ENCODE assay signal across 15 cellular contexts in the genomic region with DNA sequence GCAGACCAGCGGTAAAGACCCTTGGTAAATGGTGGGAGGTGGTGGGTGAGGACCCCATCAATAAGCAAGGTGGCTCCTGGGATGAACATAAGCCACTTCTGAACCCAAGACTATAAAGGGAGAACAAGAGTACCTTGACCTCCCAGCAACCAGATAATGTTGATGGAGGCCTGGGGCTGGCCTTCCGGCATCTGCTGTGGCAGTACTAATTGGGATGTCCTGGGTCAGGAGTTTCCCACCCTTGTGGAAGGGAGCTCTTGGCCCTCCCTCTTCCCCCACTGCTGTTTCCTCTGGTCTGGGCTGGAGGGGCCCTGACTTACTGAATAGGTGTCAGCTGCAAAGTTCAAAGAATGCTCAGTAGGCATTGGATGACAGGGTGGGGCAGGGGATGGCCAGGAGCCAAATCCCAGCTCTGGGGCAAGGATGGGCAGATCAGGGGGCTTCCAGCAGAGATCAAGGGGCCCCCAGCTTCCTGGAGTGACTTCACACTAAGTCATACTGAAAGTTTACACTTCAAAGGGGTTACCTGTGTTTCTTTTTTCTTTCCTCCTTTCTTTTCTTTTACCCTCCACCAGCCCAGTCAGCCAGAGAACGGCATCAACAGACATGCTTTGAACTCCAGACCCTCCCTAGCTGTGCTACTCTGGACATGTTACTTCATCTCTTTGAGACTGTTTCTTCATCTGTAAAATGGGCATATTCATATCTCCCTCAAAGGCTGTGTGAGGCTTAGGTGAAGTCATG. TPM values are rescaled to one million over a fixed set of nuclear protein-coding genes. Genes with fewer than 3 reads are reported as not detected.
A peak's percentile ranks its signal among the peaks of the same experiment; 100 is the strongest.
DNase-seq lines count a peak whose midpoint lies in the region; TF ChIP-seq lines count a peak whose summit lies in the region.
"Had no signal": no experiment of that assay in that cellular context is flagged by ENCODE, and none has a peak within 500 bp of the region (broad histone marks: within the 10 kb centered on the region; RNA-seq: fewer than 3 reads in every experiment).

No MANE protein-coding gene starts in this region.

- H2AFZ ChIP-seq in neural progenitor cell (replicated peaks): no peak overlapping the region
- H2AFZ ChIP-seq: parathyroid adenoma had no signal

- no peaks in the 10 kb centered on the region for H3K79me2 ChIP-seq in neural progenitor cell (ENCODE audit: low read depth)

- in situ Hi-C loops in KBM-7 (cut with MboI; ENCODE audit: low pct_unique_long_range_greater_than_20kb, low sequenced_read_pairs): no loop called here

- H3K27me3 ChIP-seq in neural progenitor cell: peaks cover 62% of the 10 kb centered on the region
- H3K27me3 ChIP-seq: upper lobe of right lung had no signal

- H3K9me3 ChIP-seq in neural progenitor cell (ENCODE audit: low read depth): no peaks in the 10 kb centered on the region
- H3K9me3 ChIP-seq: heart left ventricle, upper lobe of right lung had no signal

- no peaks in the 10 kb centered on the region for H3K36me3 ChIP-seq in neural progenitor cell
- H3K36me3 ChIP-seq: heart left ventricle, upper lobe of right lung had no signal

- H3K4me3 Mint-ChIP-seq in neural progenitor cell: peak overlapping the region; percentile 86
- H3K4me3 Mint-ChIP-seq: activated T-cell treated with anti-CD3 and anti-CD28 coated beads, Interleukin-2, amount 50 U/mL, for 4 hours had no signal

- H3K36me3 Mint-ChIP-seq in neural progenitor cell: peaks cover 4% of the 10 kb centered on the region

- H3F3A ChIP-seq in neural progenitor cell (ENCODE audit: low read depth): peaks cover 47% of the 10 kb centered on the region

- H3K4me3 ChIP-seq in GM12865 (ENCODE audit: low read depth, low read length): no peak overlapping the region
- H3K4me3 ChIP-seq in neural progenitor cell: no peak overlapping the region

- peak overlapping the region; percentile 70 for H3K27ac ChIP-seq in epithelial cell of prostate
- no peak overlapping the region for H3K27ac ChIP-seq in neural progenitor cell
- H3K27ac ChIP-seq: upper lobe of right lung had no signal

- peaks cover 5% of the 10 kb centered on the region for H4K20me1 ChIP-seq in neural progenitor cell (ENCODE audit: low read depth)

- peaks cover 51% of the 10 kb centered on the region for H3K4me1 ChIP-seq in neural progenitor cell

- peaks cover 88% of the 10 kb centered on the region for H3K4me1 Mint-ChIP-seq in neural progenitor cell

- peak overlapping the region; percentile 86 for H3K27ac Mint-ChIP-seq in neural progenitor cell

- H3K27me3 Mint-ChIP-seq in neural progenitor cell (ENCODE audit: insufficient read depth, low read depth): peaks cover 19% of the 10 kb centered on the region

- TF ChIP-seq CTCF in GM12865 (IDR thresholded peaks at IDR 0.05; ENCODE audit: insufficient read depth, low read depth, low read length, missing control alignments) (no peak), neural progenitor cell (IDR thresholded peaks at IDR 0.05) (no peak)

- H3K9me3 Mint-ChIP-seq in neural progenitor cell: peaks cover 2% of the 10 kb centered on the region
- H3K9me3 Mint-ChIP-seq: activated T-cell treated with anti-CD3 and anti-CD28 coated beads, Interleukin-2, amount 50 U/mL, for 4 hours had no signal

- no peak overlapping the region for H3K4me2 ChIP-seq in neural progenitor cell

- DNase-seq in GM12865 (ENCODE audit: low read depth) (peak; percentile 27), SW480 (ENCODE audit: low spot score) (peak; percentile 91), epithelial cell of prostate (ENCODE audit: low read depth, low spot score) (no peak), neural progenitor cell (ENCODE audit: low spot score) (no peak), DMS 273 treated with DMSO at 0.1 percent for 48 hours (lab: John Stamatoyannopoulos, UW) (no peak), ecto neural progenitor cell (ENCODE audit: low spot score) (no peak), KBM-7 (no peak)
- DNase-seq in activated CD8-positive, alpha-beta memory T cell treated with anti-CD3 and anti-CD28 coated beads, Interleukin-2, amount 50 U/mL, for 4 hours: no peak
- DNase-seq: activated T-cell treated with anti-CD3 and anti-CD28 coated beads, Interleukin-2, amount 50 U/mL, for 4 hours; NCI-H1417 treated with DMSO at 0.1 percent for 48 hours; NCI-H510A treated with DMSO at 0.1 percent for 48 hours; T-helper 1 cell; upper lobe of right lung had no signal

- no peak overlapping the region for H3K9ac ChIP-seq in neural progenitor cell
- H3K9ac ChIP-seq: parathyroid adenoma had no signal

RNA-seq across cellular contexts. Expression of gene RBP1, which starts 1.6 kb away (rescaled TPM):
- 4.0 and 11.5 TPM in 2 replicates for total RNA-seq in neural progenitor cell (ENCODE audit: low replicate concordance)

Comparison
In these comparisons a context has a peak if more than half of its experiments do, and no peak if none do; other contexts are left out.
1. DNase-seq: peak in GM12865 (single experiment) and SW480 (single experiment); none in epithelial cell of prostate (single experiment), neural progenitor cell (single experiment), DMS 273 treated with DMSO at 0.1 percent for 48 hours (single experiment), ecto neural progenitor cell (single experiment), KBM-7 (single experiment) and activated CD8-positive, alpha-beta memory T cell treated with anti-CD3 and anti-CD28 coated beads, Interleukin-2, amount 50 U/mL, for 4 hours (single experiment).